Comparison of ENCODE assay signal across 10 cellular contexts in genomic region chr20:48523191-48523757, GRCh38.
DNase-seq lines count a peak whose midpoint lies in the region; ATAC-seq, FAIRE-seq and TF ChIP-seq lines count a peak whose summit lies in the region.
"Had no signal": no experiment of that assay in that cellular context is flagged by ENCODE, and none has a peak within 500 bp of the region (broad histone marks: within the 10 kb centered on the region; RNA-seq: fewer than 3 reads in every experiment).

No MANE protein-coding gene starts in this region.

- no peak for TF ChIP-seq POLR2A in adrenal gland (IDR thresholded peaks at IDR 0.05)

- H3K27ac ChIP-seq in adrenal gland (no peak overlapping the region), keratinocyte (ENCODE audit: control insufficient read depth, insufficient read depth, low read length) (no peak overlapping the region)

- H3K79me2 ChIP-seq in keratinocyte (ENCODE audit: control insufficient read depth, insufficient read depth, low read length) = no peaks in the 10 kb centered on the region

- no peaks in the 10 kb centered on the region for H3K36me3 ChIP-seq in adrenal gland (replicated peaks in 1 of 2)
- no peaks in the 10 kb centered on the region for H3K36me3 ChIP-seq in keratinocyte (ENCODE audit: control insufficient read depth in 2 of 2, extremely low read depth in 1 of 2, insufficient read depth in 2 of 2, low read length in 2 of 2)

- ATAC-seq in GM19035 (IDR thresholded peaks at IDR 0.05; ENCODE audit: unreplicated experiment) (no peak), HG02623 (IDR thresholded peaks at IDR 0.05; ENCODE audit: unreplicated experiment) (no peak), GM19463 (IDR thresholded peaks at IDR 0.05; ENCODE audit: unreplicated experiment) (no peak)

- peak; percentile 55 for FAIRE-seq in keratinocyte (lab: Jason Lieb, UNC)

- no peak overlapping the region for H3K4me2 ChIP-seq in keratinocyte (ENCODE audit: control insufficient read depth, extremely low read depth, insufficient read depth, low read depth, low read length)

- intact Hi-C loops in adrenal gland (cut with DNase I) = no loop called here

- H3K4me3 ChIP-seq in adrenal gland (no peak overlapping the region), keratinocyte (ENCODE audit: control insufficient read depth in 2 of 3, extremely low read depth in 1 of 3, insufficient read depth in 2 of 3, low read depth in 1 of 3, low read length in 3 of 3) (no peak overlapping the region)

- TF ChIP-seq CTCF in adrenal gland (IDR thresholded peaks at IDR 0.05) (no peak), keratinocyte (optimal IDR thresholded peaks at IDR 0.05 in 1 of 3, IDR thresholded peaks at IDR 0.05 in 1 of 3, conservative IDR thresholded peaks at IDR 0.05 in 1 of 3; ENCODE audit: extremely low read depth in 1 of 3, insufficient read depth in 2 of 3, low read length in 3 of 3) (no peak)

- WGBS in adrenal gland, 4 donors = 62 to 78% (median 64%) methylated on average over 3 of the region's 3 CpGs

- in situ Hi-C loops in Caki2 (cut with HindIII; ENCODE audit: low pct_unique_long_range_greater_than_20kb, low sequenced_read_pairs) = no loop called here

- no peak overlapping the region for H2AFZ ChIP-seq in keratinocyte (ENCODE audit: control insufficient read depth, low read length)

- H3K9me1 ChIP-seq in keratinocyte (ENCODE audit: control insufficient read depth, extremely low read depth, insufficient read depth, low read length) = no peaks in the 10 kb centered on the region

- H3K9ac ChIP-seq in keratinocyte (ENCODE audit: control insufficient read depth, extremely low read depth, insufficient read depth, low read length) = no peak overlapping the region

- H3K9me3 ChIP-seq in adrenal gland (replicated peaks in 1 of 3) = no peaks in the 10 kb centered on the region
- H3K9me3 ChIP-seq in keratinocyte (ENCODE audit: control insufficient read depth, low read depth, low read length) = no peaks in the 10 kb centered on the region

- no peaks in the 10 kb centered on the region for H4K20me1 ChIP-seq in keratinocyte (ENCODE audit: control insufficient read depth, extremely low read depth, insufficient read depth, low read length)

- H3K27me3 ChIP-seq in adrenal gland (no peaks in the 10 kb centered on the region), keratinocyte (ENCODE audit: control insufficient read depth, extremely low read depth, insufficient read depth, low read length) (no peaks in the 10 kb centered on the region)

- peak; percentile 47 for DNase-seq in Caki2 (ENCODE audit: low read depth)
- DNase-seq in HT1080 (ENCODE audit: low read depth) = peak; percentile 32
- peak in 6 of 7 donors; percentile 37 to 56 (median 49) for DNase-seq in adrenal gland
- DNase-seq in keratinocyte (ENCODE audit: low read depth, low spot score) = no peak
- no peak for DNase-seq in D341Med (ENCODE audit: low spot score)
- DNase-seq: central memory CD4-positive, alpha-beta T cell; NCI-H2171 had no signal

- dilution Hi-C loops in keratinocyte (cut with MboI; ENCODE audit: extremely low pct_ligation_motif_present, low sequenced_read_pairs) = no loop called here

- H3K4me1 ChIP-seq in adrenal gland (replicated peaks in 1 of 2) = no peaks in the 10 kb centered on the region
- no peaks in the 10 kb centered on the region for H3K4me1 ChIP-seq in keratinocyte (ENCODE audit: control insufficient read depth, extremely low read depth, insufficient read depth, low read length)

Comparison
In these comparisons a context has a peak if more than half of its experiments do, and no peak if none do; other contexts are left out.
1. DNase-seq: peak in Caki2 (single experiment), HT1080 (single experiment) and adrenal gland (6 of 7); none in keratinocyte (single experiment) and D341Med (single experiment).